8 cellular contexts compared by ENCODE assay signal in the genomic region with DNA sequence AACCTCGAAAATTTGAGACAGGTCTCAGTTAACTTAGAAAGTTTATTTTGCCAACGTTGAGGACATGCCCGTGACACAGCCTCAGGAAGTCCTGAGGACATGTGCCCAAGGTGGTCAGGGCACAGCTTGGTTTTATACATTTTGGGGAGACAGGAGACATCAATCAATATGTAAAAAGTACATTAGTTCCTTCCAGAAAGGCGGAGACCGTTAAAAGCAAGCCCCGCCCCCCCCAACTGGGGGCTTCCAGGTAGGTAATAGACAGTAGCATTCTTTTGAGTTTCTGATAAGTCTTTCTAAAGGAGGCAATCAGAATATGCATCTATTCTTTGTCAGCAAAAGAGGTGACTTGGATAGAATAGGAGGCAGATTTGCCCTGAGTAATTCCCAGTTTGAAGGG. TPM values are rescaled to one million over a fixed set of nuclear protein-coding genes. Genes with fewer than 3 reads are reported as not detected.
DNase-seq lines count a peak whose midpoint lies in the region; ATAC-seq and TF ChIP-seq lines count a peak whose summit lies in the region.

No MANE protein-coding gene starts in this region.

- H3K27ac ChIP-seq in breast epithelium (peak overlapping the region; percentile 83), mesodermal cell (ENCODE audit: low read depth, low read length, severe bottlenecking) (no peak overlapping the region)

- peak; percentile 1 for ATAC-seq in HG03521 (IDR thresholded peaks at IDR 0.05; ENCODE audit: unreplicated experiment)

- H3K9me3 ChIP-seq in breast epithelium (no peaks in the 10 kb centered on the region), mesodermal cell (ENCODE audit: control insufficient read depth, low read length) (no peaks in the 10 kb centered on the region)

- no peak for TF ChIP-seq POLR2A in breast epithelium (IDR thresholded peaks at IDR 0.05)

- DNase-seq in stimulated activated CD4-positive, alpha-beta T cell treated with anti-CD3 and anti-CD28 coated beads, Interleukin-1b, Interleukin-23, amount 100 ng/mL, for 48 hours = peak; percentile 6
- no peak for DNase-seq in stimulated activated CD4-positive, alpha-beta T cell treated with anti-CD3 and anti-CD28 coated beads, Interleukin-4, amount 100 ng/mL, for 4 hours
- DNase-seq in breast epithelium (ENCODE audit: low spot score in 2 of 2) (no peak), DMS79 treated with DMSO at 0.1 percent for 48 hours (lab: John Stamatoyannopoulos, UW) (no peak), NCI-H2029 (lab: John Stamatoyannopoulos, UW) (no peak)
- DNase-seq in central memory CD4-positive, alpha-beta T cell = no peak

- no peak for TF ChIP-seq CTCF in breast epithelium (IDR thresholded peaks at IDR 0.05)

- H3K4me1 ChIP-seq in breast epithelium (peaks cover 0 to 4% of the 10 kb centered on the region in 2 donors), mesodermal cell (ENCODE audit: control insufficient read depth, insufficient read depth, low read length, poor library complexity, severe bottlenecking) (no peaks in the 10 kb centered on the region)

- intact Hi-C loops in breast epithelium (cut with DNase I; ENCODE audit: low total_unique reads) = no loop called here

- no peaks in the 10 kb centered on the region for H3K36me3 ChIP-seq in breast epithelium
- peaks cover 11% of the 10 kb centered on the region for H3K36me3 ChIP-seq in mesodermal cell (ENCODE audit: control insufficient read depth, insufficient read depth, low read length)

- H3K27me3 ChIP-seq in breast epithelium = no peaks in the 10 kb centered on the region

- WGBS in mesodermal cell (ENCODE audit: insufficient coverage in 2 of 2), 2 experiments = 33 to 38% methylated on average over 5 to 6 of the region's 6 CpGs

- H3K4me3 ChIP-seq in breast epithelium (peak overlapping the region; percentile 76 to 89 (median 79)), mesodermal cell (ENCODE audit: extremely low read depth, insufficient read depth, low read length, poor library complexity, severe bottlenecking) (peak overlapping the region; percentile 66)

RNA-seq across cellular contexts. Expression of gene MOCS2, which starts 0.6 kb away (rescaled TPM):
- 10 to 100 TPM; 48.2 to 58.6 (median 56.2) TPM for total RNA-seq in breast epithelium
- 33.3 TPM for polyA plus RNA-seq in mesodermal cell (2013, experiment 1 of 2)
- polyA plus RNA-seq in mesodermal cell (2013, experiment 2 of 2) = 40.0 TPM
